16 cellular contexts compared by ENCODE assay signal in the genomic region with DNA sequence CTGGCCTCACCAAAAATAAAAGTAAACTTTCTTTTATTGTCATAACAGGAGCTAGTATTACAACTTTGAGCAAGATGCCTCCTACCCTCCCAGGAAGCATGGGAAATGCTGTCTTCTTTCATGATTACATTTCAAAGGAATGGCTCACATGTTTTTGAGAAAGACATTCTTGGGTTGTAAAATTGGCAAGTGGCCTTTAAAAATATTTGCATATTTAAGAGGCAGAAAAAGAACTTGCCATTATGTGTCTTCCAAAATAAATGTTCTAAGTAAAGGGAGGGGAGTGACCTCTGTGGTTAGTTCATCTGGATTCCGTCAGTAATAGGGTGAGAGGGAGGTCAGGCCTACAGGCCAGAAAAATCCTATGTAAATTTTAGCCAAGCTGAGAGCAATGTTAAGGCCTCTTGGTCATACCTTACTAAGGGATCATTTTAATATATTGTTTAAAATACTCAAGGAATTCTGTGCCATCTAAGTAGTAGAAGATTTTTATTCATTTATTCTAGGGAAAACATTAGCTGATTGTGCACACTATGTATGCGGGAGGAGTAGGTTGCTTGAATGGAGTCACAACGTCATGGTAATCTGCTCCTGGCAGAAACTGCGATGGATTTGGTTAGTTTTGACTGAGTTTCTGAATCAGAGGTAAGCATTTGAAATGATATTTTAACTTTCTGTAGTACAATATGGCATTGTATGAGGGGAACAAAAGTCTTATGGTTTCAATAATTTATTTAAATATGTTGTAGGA.
DNase-seq lines count a peak whose midpoint lies in the region; ATAC-seq, FAIRE-seq and TF ChIP-seq lines count a peak whose summit lies in the region.
"Had no signal": no experiment of that assay in that cellular context is flagged by ENCODE, and none has a peak within 500 bp of the region (broad histone marks: within the 10 kb centered on the region; RNA-seq: fewer than 3 reads in every experiment).

No MANE protein-coding gene starts in this region.

- H3K27me3 Mint-ChIP-seq in MCF 10A (ENCODE audit: insufficient read depth, unreplicated experiment) (no peaks in the 10 kb centered on the region), astrocyte (ENCODE audit: low read depth, unreplicated experiment) (no peaks in the 10 kb centered on the region)
- H3K27me3 Mint-ChIP-seq: activated naive CD8-positive, alpha-beta T cell; stimulated activated naive CD8-positive, alpha-beta T cell treated with anti-CD3 and anti-CD28 coated beads, Interleukin-15, Interleukin-2, amounts not matched to agents 100 ng/mL and 50 ng/mL, for 24 hours had no signal

- peaks cover 0 to 8% of the 10 kb centered on the region in 2 donors for H3K9me3 ChIP-seq in breast epithelium
- peaks cover 4% of the 10 kb centered on the region for H3K9me3 ChIP-seq in astrocyte (ENCODE audit: insufficient read depth, low read depth, low read length)
- H3K9me3 ChIP-seq in thoracic aorta: no peaks in the 10 kb centered on the region

- H3K27ac ChIP-seq in breast epithelium: no peak overlapping the region
- peak overlapping the region; percentile 75 for H3K27ac ChIP-seq in astrocyte (ENCODE audit: low read depth, low read length)
- H3K27ac ChIP-seq in thoracic aorta: peak overlapping the region; percentile 5 to 23
- H3K27ac ChIP-seq: 22Rv1 had no signal

- intact Hi-C loops in MCF 10A (cut with micrococcal nuclease): no loop called here
- intact Hi-C loops in breast epithelium (cut with DNase I; ENCODE audit: low total_unique reads): no loop called here
- intact Hi-C loops in head of caudate nucleus (cut with DNase I): no loop called here

- H3K27ac Mint-ChIP-seq in MCF 10A (ENCODE audit: low read depth, unreplicated experiment) (no peak overlapping the region), astrocyte (ENCODE audit: unreplicated experiment) (peak overlapping the region; percentile 56)
- H3K27ac Mint-ChIP-seq: activated naive CD8-positive, alpha-beta T cell; endodermal cell; nephron progenitor cell; stimulated activated naive CD8-positive, alpha-beta T cell treated with anti-CD3 and anti-CD28 coated beads, Interleukin-15, Interleukin-2, amounts not matched to agents 100 ng/mL and 50 ng/mL, for 24 hours had no signal

- BruUV-seq in MCF 10A (replicated peaks; lab: Mats Ljungman, UMichigan): no TSS peak

- CTCF ChIA-PET in MCF 10A (lab: Yijun Ruan, JAX) (interaction anchor here (0.6 kb wide), 1 partner anchor 246 kb away, joined by 3 read pairs; no protein-coding TSS in a partner anchor), HEK293T (lab: Yijun Ruan, JAX) (no interaction called here)

- TF ChIP-seq CTCF in MCF 10A (IDR thresholded peaks at IDR 0.05; ENCODE audit: unreplicated experiment) (no peak), breast epithelium (IDR thresholded peaks at IDR 0.05) (no peak), astrocyte (IDR thresholded peaks at IDR 0.05; ENCODE audit: insufficient read depth, low read depth, low read length) (no peak), thoracic aorta (IDR thresholded peaks at IDR 0.05) (no peak)

- H3K36me3 Mint-ChIP-seq in MCF 10A (ENCODE audit: insufficient read depth, unreplicated experiment) (no peaks in the 10 kb centered on the region), astrocyte (ENCODE audit: low read depth, unreplicated experiment) (no peaks in the 10 kb centered on the region)
- H3K36me3 Mint-ChIP-seq: activated naive CD8-positive, alpha-beta T cell had no signal

- H3K9ac ChIP-seq in astrocyte (ENCODE audit: low read length): peak overlapping the region; percentile 35

- no peaks in the 10 kb centered on the region for H3K27me3 ChIP-seq in breast epithelium
- no peaks in the 10 kb centered on the region for H3K27me3 ChIP-seq in astrocyte (ENCODE audit: insufficient read depth, low read length)
- no peaks in the 10 kb centered on the region for H3K27me3 ChIP-seq in thoracic aorta (replicated peaks; ENCODE audit: insufficient read depth)

- TF ChIP-seq POLR2A in breast epithelium (IDR thresholded peaks at IDR 0.05): no peak

- DNase-seq in MCF 10A (ENCODE audit: unreplicated experiment) (peak; percentile 78), breast epithelium (ENCODE audit: low spot score in 2 of 2) (no peak), astrocyte (ENCODE audit: low read depth) (peak; percentile 99), iris pigment epithelial cell (ENCODE audit: low read depth) (peak; percentile 99), thoracic aorta (ENCODE audit: low spot score) (no peak), HEK293T (ENCODE audit: extremely low spot score) (no peak), NCI-H1436 treated with DMSO at 0.1 percent for 48 hours (lab: John Stamatoyannopoulos, UW) (no peak), head of caudate nucleus (no peak)
- DNase-seq: endodermal cell, NCI-H1092, NCI-H526 treated with DMSO at 0.1 percent for 48 hours, nephron progenitor cell, T-helper 1 cell had no signal

- no peak overlapping the region for H3K4me3 ChIP-seq in breast epithelium
- no peak overlapping the region for H3K4me3 ChIP-seq in astrocyte (ENCODE audit: insufficient read depth, low read depth, low read length)
- H3K4me3 ChIP-seq in thoracic aorta: no peak overlapping the region

- H3K36me3 ChIP-seq in breast epithelium: no peaks in the 10 kb centered on the region
- no peaks in the 10 kb centered on the region for H3K36me3 ChIP-seq in astrocyte (ENCODE audit: insufficient read depth, low read length)
- no peaks in the 10 kb centered on the region for H3K36me3 ChIP-seq in thoracic aorta

- H2AFZ ChIP-seq in astrocyte (ENCODE audit: low read depth, low read length): no peak overlapping the region

- H3K4me1 ChIP-seq in breast epithelium: no peaks in the 10 kb centered on the region
- peaks cover 12% of the 10 kb centered on the region for H3K4me1 ChIP-seq in astrocyte (ENCODE audit: insufficient read depth, low read length)
- H3K4me1 ChIP-seq in thoracic aorta (ENCODE audit: control insufficient read depth in 1 of 2, low read depth in 2 of 2): peaks cover 9 to 16% of the 10 kb centered on the region in 2 donors

- H3K4me1 Mint-ChIP-seq in MCF 10A (ENCODE audit: insufficient read depth, unreplicated experiment): peaks cover 10% of the 10 kb centered on the region
- peaks cover 10% of the 10 kb centered on the region for H3K4me1 Mint-ChIP-seq in astrocyte (ENCODE audit: low read depth, unreplicated experiment)
- H3K4me1 Mint-ChIP-seq: endodermal cell had no signal

- no peaks in the 10 kb centered on the region for H4K20me1 ChIP-seq in astrocyte (ENCODE audit: insufficient read depth, low read length)

- peak overlapping the region; percentile 42 for H3K4me2 ChIP-seq in astrocyte (ENCODE audit: low read length)

- FAIRE-seq in astrocyte (lab: Jason Lieb, UNC): peak; percentile 26

- ATAC-seq in thoracic aorta (ENCODE audit: insufficient number of reproducible peaks, low FRiP score, low read depth): peak; percentile 71

- POLR2A ChIA-PET in MCF 10A (lab: Yijun Ruan, JAX): no interaction called here
- POLR2A ChIA-PET in HEK293T (lab: Yijun Ruan, JAX): no interaction called here

- no peak overlapping the region for H3K4me3 Mint-ChIP-seq in MCF 10A (ENCODE audit: unreplicated experiment)
- H3K4me3 Mint-ChIP-seq in astrocyte (ENCODE audit: unreplicated experiment): no peak overlapping the region
- H3K4me3 Mint-ChIP-seq: activated naive CD8-positive, alpha-beta T cell; endodermal cell; nephron progenitor cell; stimulated activated naive CD8-positive, alpha-beta T cell treated with anti-CD3 and anti-CD28 coated beads, Interleukin-15, Interleukin-2, amounts not matched to agents 100 ng/mL and 50 ng/mL, for 24 hours had no signal

- H3K9me3 Mint-ChIP-seq in MCF 10A (ENCODE audit: unreplicated experiment) (no peaks in the 10 kb centered on the region), astrocyte (ENCODE audit: unreplicated experiment) (peaks cover 8% of the 10 kb centered on the region)

- H3K79me2 ChIP-seq in astrocyte (ENCODE audit: insufficient read depth, low read length): no peaks in the 10 kb centered on the region

TF ChIP-seq in HEK293T, 16 proteins besides CTCF, POLR2A, EP300 and RAD21:
- TF ChIP-seq FOXM1 (IDR thresholded peaks at IDR 0.05; ENCODE audit: borderline replicate concordance) (no peak), CTBP1 (IDR thresholded peaks at IDR 0.05; ENCODE audit: borderline replicate concordance) (no peak), FOXK2 (IDR thresholded peaks at IDR 0.05) (no peak), NFRKB (IDR thresholded peaks at IDR 0.05) (no peak), SP1 (IDR thresholded peaks at IDR 0.05) (no peak), TARDBP (IDR thresholded peaks at IDR 0.05) (no peak), BHLHE40 (IDR thresholded peaks at IDR 0.05; ENCODE audit: borderline replicate concordance) (no peak)
- TF ChIP-seq, protein P1, sequence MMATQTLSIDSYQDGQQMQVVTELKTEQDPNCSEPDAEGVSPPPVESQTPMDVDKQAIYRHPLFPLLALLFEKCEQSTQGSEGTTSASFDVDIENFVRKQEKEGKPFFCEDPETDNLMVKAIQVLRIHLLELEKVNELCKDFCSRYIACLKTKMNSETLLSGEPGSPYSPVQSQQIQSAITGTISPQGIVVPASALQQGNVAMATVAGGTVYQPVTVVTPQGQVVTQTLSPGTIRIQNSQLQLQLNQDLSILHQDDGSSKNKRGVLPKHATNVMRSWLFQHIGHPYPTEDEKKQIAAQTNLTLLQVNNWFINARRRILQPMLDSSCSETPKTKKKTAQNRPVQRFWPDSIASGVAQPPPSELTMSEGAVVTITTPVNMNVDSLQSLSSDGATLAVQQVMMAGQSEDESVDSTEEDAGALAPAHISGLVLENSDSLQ (IDR thresholded peaks at IDR 0.05): no peak

Comparison
In these comparisons a context has a peak if more than half of its experiments do, and no peak if none do; other contexts are left out.
1. DNase-seq: peak in MCF 10A (single experiment), astrocyte (single experiment) and iris pigment epithelial cell (single experiment); none in breast epithelium (0 of 2), thoracic aorta (single experiment), HEK293T (single experiment), NCI-H1436 treated with DMSO at 0.1 percent for 48 hours (single experiment) and head of caudate nucleus (0 of 42).
2. H3K27ac ChIP-seq: peak in astrocyte (single experiment) and thoracic aorta (2 of 2); none in breast epithelium (0 of 2).